22 cellular contexts compared by ENCODE assay signal in genomic region chr9:118891213-118891612, GRCh38.
DNase-seq lines count a peak whose midpoint lies in the region; ATAC-seq and TF ChIP-seq lines count a peak whose summit lies in the region.
"Had no signal": no experiment of that assay in that cellular context is flagged by ENCODE, and none has a peak within 500 bp of the region (broad histone marks: within the 10 kb centered on the region; RNA-seq: fewer than 3 reads in every experiment).

No MANE protein-coding gene starts in this region.

- H4K20me1 ChIP-seq in neural cell (ENCODE audit: insufficient read depth) = no peaks in the 10 kb centered on the region
- H4K20me1 ChIP-seq: BLaER1 had no signal

- H3K9me3 Mint-ChIP-seq in glutamatergic neuron (ENCODE audit: unreplicated experiment) = no peaks in the 10 kb centered on the region

- H3F3A ChIP-seq in neural cell (ENCODE audit: insufficient read depth, low read length, poor library complexity, severe bottlenecking) = no peaks in the 10 kb centered on the region

- H3K9me3 ChIP-seq in neural cell (ENCODE audit: low read length) = no peaks in the 10 kb centered on the region
- H3K9me3 ChIP-seq: BLaER1, Caco-2, HAP-1 had no signal

- H3K36me3 ChIP-seq in neural cell (ENCODE audit: insufficient read depth, low read length) = no peaks in the 10 kb centered on the region
- H3K36me3 ChIP-seq: BLaER1, HAP-1 had no signal

- no peaks in the 10 kb centered on the region for H3K9me2 ChIP-seq in neural cell (ENCODE audit: insufficient read depth, low read length)

- no peak for ATAC-seq in esophagus mucosa
- ATAC-seq: CD8-positive, alpha-beta T cell; GM12878 had no signal

- no peak overlapping the region for H3K27ac Mint-ChIP-seq in glutamatergic neuron (ENCODE audit: unreplicated experiment)
- H3K27ac Mint-ChIP-seq: B cell; CD4-positive, CD25-positive, alpha-beta regulatory T cell; CD8-positive, alpha-beta T cell; HFFc6 had no signal

- no peak overlapping the region for H3K4me2 ChIP-seq in neural cell (ENCODE audit: low read length)
- H3K4me2 ChIP-seq: BLaER1 had no signal

- peaks cover 3% of the 10 kb centered on the region for H3K27me3 Mint-ChIP-seq in glutamatergic neuron (ENCODE audit: unreplicated experiment)
- H3K27me3 Mint-ChIP-seq: B cell; CD4-positive, CD25-positive, alpha-beta regulatory T cell had no signal

- DNase-seq in NCI-H2171 treated with DMSO at 0.1 percent for 48 hours (lab: John Stamatoyannopoulos, UW) (peak; percentile 3), NCI-H2171 (lab: John Stamatoyannopoulos, UW) (no peak), NCI-H69 (lab: John Stamatoyannopoulos, UW) (peak; percentile 34), glutamatergic neuron (peak; percentile 18), GM19240 (ENCODE audit: insufficient read length, low spot score) (no peak), SIG-M5 (lab: John Stamatoyannopoulos, UW) (no peak)
- DNase-seq: Caco-2; CD4-positive, CD25-positive, alpha-beta regulatory T cell; CD8-positive, alpha-beta T cell; DMS153; DND-41; GDM1; GOT3; HFFc6 had no signal

- no peak overlapping the region for H3K27ac ChIP-seq in neural cell (ENCODE audit: low read length)
- H3K27ac ChIP-seq: 22Rv1, BLaER1, C4-2B had no signal

- H3K4me3 Mint-ChIP-seq in glutamatergic neuron (ENCODE audit: unreplicated experiment) = no peak overlapping the region
- H3K4me3 Mint-ChIP-seq: B cell; CD4-positive, CD25-positive, alpha-beta regulatory T cell; CD8-positive, alpha-beta T cell; HFFc6 had no signal

- TF ChIP-seq CTCF in glutamatergic neuron (IDR thresholded peaks at IDR 0.05; ENCODE audit: partially characterized antibody, unreplicated experiment) = no peak
- TF ChIP-seq CTCF in neural cell (IDR thresholded peaks at IDR 0.05; ENCODE audit: poor library complexity, severe bottlenecking) = no peak

- no peak for TF ChIP-seq EP300 in neural cell (conservative IDR thresholded peaks at IDR 0.05; ENCODE audit: poor library complexity, severe bottlenecking)

- H3K36me3 Mint-ChIP-seq in glutamatergic neuron (ENCODE audit: unreplicated experiment) = no peaks in the 10 kb centered on the region
- H3K36me3 Mint-ChIP-seq: CD4-positive, CD25-positive, alpha-beta regulatory T cell; CD8-positive, alpha-beta T cell had no signal

- no peaks in the 10 kb centered on the region for H3K79me2 ChIP-seq in neural cell (replicated peaks; ENCODE audit: insufficient read depth, low read length)

- no peaks in the 10 kb centered on the region for H3K27me3 ChIP-seq in neural cell (ENCODE audit: insufficient read depth, low read depth, low read length)
- H3K27me3 ChIP-seq: BLaER1 had no signal

- no peak overlapping the region for H3K9ac ChIP-seq in neural cell (ENCODE audit: low read length)
- H3K9ac ChIP-seq: BLaER1 had no signal

- TF ChIP-seq RAD21 in neural cell (conservative IDR thresholded peaks at IDR 0.05) = no peak

- no peak overlapping the region for H2AFZ ChIP-seq in neural cell (ENCODE audit: low read depth, low read length)

- no peak overlapping the region for H3K4me3 ChIP-seq in neural cell (ENCODE audit: low read length)
- H3K4me3 ChIP-seq: BLaER1, GM12878, HAP-1 had no signal

- H3K4me1 Mint-ChIP-seq in glutamatergic neuron (ENCODE audit: low read depth, unreplicated experiment) = peaks cover 14% of the 10 kb centered on the region
- H3K4me1 Mint-ChIP-seq: B cell; CD4-positive, CD25-positive, alpha-beta regulatory T cell had no signal

TF ChIP-seq in neural cell, 6 proteins besides CTCF, POLR2A, EP300 and RAD21:
- peak; percentile 81 for TF ChIP-seq POLR2AphosphoS5 (IDR thresholded peaks at IDR 0.05)
- no peak for TF ChIP-seq SMC3 (conservative IDR thresholded peaks at IDR 0.05; ENCODE audit: poor library complexity)

Comparison
In these comparisons a context has a peak if more than half of its experiments do, and no peak if none do; other contexts are left out.
1. DNase-seq: peak in NCI-H2171 treated with DMSO at 0.1 percent for 48 hours (single experiment), NCI-H69 (single experiment) and glutamatergic neuron (single experiment); none in NCI-H2171 (single experiment), GM19240 (single experiment) and SIG-M5 (single experiment).